Comparison of ENCODE assay signal across 11 cellular contexts in the genomic region with DNA sequence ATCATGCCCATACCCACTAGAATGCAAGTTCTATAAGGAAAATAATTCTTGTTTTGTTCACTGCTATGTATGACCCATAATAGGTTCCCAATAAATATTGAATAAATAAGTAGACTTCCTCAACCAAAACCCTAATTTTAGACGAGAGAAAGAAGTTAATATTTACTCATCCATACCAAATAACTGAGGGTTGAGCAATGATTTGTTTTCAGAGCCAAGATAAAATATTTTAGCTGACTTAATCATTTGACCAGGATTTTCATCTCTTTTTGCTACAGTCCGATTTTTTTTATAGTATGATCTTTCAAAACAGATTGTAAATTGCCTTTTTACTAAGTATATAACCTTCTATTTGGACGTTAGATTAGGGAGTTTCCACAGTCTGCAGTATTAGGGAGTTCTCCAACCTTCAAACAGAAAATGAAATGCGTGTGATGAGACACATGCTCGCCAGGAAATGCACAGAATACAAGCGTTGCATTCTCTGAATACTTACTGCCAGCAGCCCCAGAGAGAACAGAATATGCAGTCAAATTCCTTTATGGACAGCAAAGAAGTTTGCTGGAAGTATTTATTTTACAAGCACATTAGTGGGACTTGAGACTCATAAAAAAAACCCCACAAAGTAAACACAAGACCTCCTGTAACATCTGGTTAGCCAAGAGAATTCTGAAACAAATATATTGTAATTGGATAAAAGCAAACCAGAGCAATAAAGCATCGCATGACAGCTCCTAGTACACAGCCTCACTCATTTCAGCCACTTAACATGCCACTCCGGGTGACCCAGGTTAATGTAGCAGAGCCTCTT.
DNase-seq lines count a peak whose midpoint lies in the region; ATAC-seq and TF ChIP-seq lines count a peak whose summit lies in the region.
"Had no signal": no experiment of that assay in that cellular context is flagged by ENCODE, and none has a peak within 500 bp of the region (broad histone marks: within the 10 kb centered on the region; RNA-seq: fewer than 3 reads in every experiment).

No MANE protein-coding gene starts in this region.

- TF ChIP-seq CTCF in MM.1S (IDR thresholded peaks at IDR 0.05; ENCODE audit: low read length), result no peak

- peaks cover 15% of the 10 kb centered on the region; the same call in 1 of the 2 replicates for H3K4me1 ChIP-seq in MM.1S (ENCODE audit: low read length)
- H3K4me1 ChIP-seq: suprapubic skin had no signal

- H3K36me3 ChIP-seq in MM.1S (replicated peaks; ENCODE audit: insufficient read depth, low read length), result no peaks in the 10 kb centered on the region
- H3K36me3 ChIP-seq: suprapubic skin had no signal

- no peaks in the 10 kb centered on the region for H3K27me3 ChIP-seq in MM.1S (replicated peaks; ENCODE audit: insufficient read depth, low read length)
- H3K27me3 ChIP-seq: suprapubic skin had no signal

- no peaks in the 10 kb centered on the region for H3K79me2 ChIP-seq in MM.1S (ENCODE audit: low read length)

- H3F3A ChIP-seq in MM.1S (ENCODE audit: insufficient read depth, low read length), result no peaks in the 10 kb centered on the region

- no peaks in the 10 kb centered on the region for H3K9me2 ChIP-seq in MM.1S (replicated peaks; ENCODE audit: insufficient read depth, low read length)

- peak overlapping the region; percentile 28; the same call in 1 of the 2 replicates for H3K4me3 ChIP-seq in MM.1S (ENCODE audit: low read length)
- H3K4me3 ChIP-seq: suprapubic skin had no signal

- H4K20me1 ChIP-seq in MM.1S (ENCODE audit: insufficient read depth, low read length), result no peaks in the 10 kb centered on the region

- peak overlapping the region; percentile 75 for H2AFZ ChIP-seq in MM.1S (ENCODE audit: low read length)

- ATAC-seq in GM18909 (IDR thresholded peaks at IDR 0.05; ENCODE audit: poor library complexity, unreplicated experiment) (no peak), HG02623 (IDR thresholded peaks at IDR 0.05; ENCODE audit: unreplicated experiment) (no peak)

- peak; percentile 90 for DNase-seq in EH (ENCODE audit: low read depth)
- peak; percentile 68 for DNase-seq in MM.1S
- DNase-seq in dedifferentiated amniotic fluid mesenchymal stem cell (ENCODE audit: extremely low spot score), result peak; percentile 57
- peak; percentile 67 for DNase-seq in non-pigmented ciliary epithelial cell (ENCODE audit: low read depth)
- DNase-seq in germinal center (ENCODE audit: low spot score), result no peak
- no peak for DNase-seq in NAMALWA (ENCODE audit: low spot score)
- DNase-seq: NCI-H526; stimulated activated CD4-positive, alpha-beta T cell treated with anti-CD3 and anti-CD28 coated beads, Interleukin-2, amount 100 ng/mL, for 48 hours had no signal

- no peak overlapping the region for H3K9ac ChIP-seq in MM.1S (ENCODE audit: low read length)

- H3K27ac ChIP-seq in MM.1S (ENCODE audit: low read length), result peak overlapping the region; percentile 6; the same call in 1 of the 2 replicates
- H3K27ac ChIP-seq: suprapubic skin had no signal

- peak overlapping the region; percentile 38 for H3K4me2 ChIP-seq in MM.1S (ENCODE audit: low read depth, low read length)

- no peaks in the 10 kb centered on the region for H3K9me3 ChIP-seq in MM.1S (replicated peaks; ENCODE audit: insufficient read depth, low read length)
- H3K9me3 ChIP-seq: suprapubic skin had no signal

Comparison
In these comparisons a context has a peak if more than half of its experiments do, and no peak if none do; other contexts are left out.
1. DNase-seq: peak in EH (single experiment), MM.1S (single experiment), dedifferentiated amniotic fluid mesenchymal stem cell (single experiment) and non-pigmented ciliary epithelial cell (single experiment); none in germinal center (single experiment) and NAMALWA (single experiment).